In genomic region chr2:23289671-23290070, GRCh38 we compare ENCODE assay signal across 23 cellular contexts.
"Had no signal": no experiment of that assay in that cellular context is flagged by ENCODE, and none has a peak within 500 bp of the region (broad histone marks: within the 10 kb centered on the region; RNA-seq: fewer than 3 reads in every experiment).

No MANE protein-coding gene starts in this region.

- H3K4me3 ChIP-seq: coronary artery had no signal

- H3K36me3 ChIP-seq: brain microvascular endothelial cell had no signal

- ATAC-seq: activated naive CD4-positive, alpha-beta T cell treated with anti-CD3 and anti-CD28 coated beads, Interleukin-2, amount 50 U/mL, for 72 hours; activated T-cell treated with anti-CD3 and anti-CD28 coated beads, Interleukin-2, amount 50 U/mL, for 72 hours had no signal

- DNase-seq: activated CD4-positive, alpha-beta memory T cell treated with anti-CD3 and anti-CD28 coated beads, Interleukin-2, amount 10 ng/mL, durations not matched to agents 7 days and 5 days; activated CD4-positive, alpha-beta T cell treated with anti-CD3 and anti-CD28 coated beads for 1 hour; activated CD4-positive, alpha-beta T cell treated with anti-CD3 and anti-CD28 coated beads for 4 hours; activated CD4-positive, alpha-beta T cell treated with anti-CD3 and anti-CD28 coated beads, Interleukin-2, amount 10 ng/mL, durations not matched to agents 7 days and 5 days; activated CD4-positive, alpha-beta T cell treated with anti-CD3 and anti-CD28 coated beads, Interleukin-2, amount 50 U/mL, for 4 hours; activated CD4-positive, CD25-positive, alpha-beta regulatory T cell; activated CD8-positive, alpha-beta memory T cell treated with anti-CD3 and anti-CD28 coated beads, Interleukin-2, amount 50 U/mL, for 48 hours; activated gamma-delta T cell; activated naive CD4-positive, alpha-beta T cell; activated naive CD4-positive, alpha-beta T cell treated with anti-CD3 and anti-CD28 coated beads, Interleukin-2, amount 10 ng/mL, durations not matched to agents 7 days and 5 days; activated naive CD8-positive, alpha-beta T cell treated with anti-CD3 and anti-CD28 coated beads, Interleukin-2, amount 10 ng/mL, durations not matched to agents 7 days and 5 days; activated T-cell treated with anti-CD3 and anti-CD28 coated beads for 4 hours; activated T-cell treated with anti-CD3 and anti-CD28 coated beads, Interleukin-2, amount 50 U/mL, for 24 hours; activated T-cell treated with anti-CD3 and anti-CD28 coated beads, Interleukin-2, amount 50 U/mL, for 72 hours; brain microvascular endothelial cell; dermis blood vessel endothelial cell; effector CD4-positive, alpha-beta T cell; foreskin fibroblast; head of caudate nucleus; T-helper 2 cell had no signal

- H3K27ac ChIP-seq: brain microvascular endothelial cell, coronary artery, epithelial cell of prostate had no signal

- H3K27me3 ChIP-seq: brain microvascular endothelial cell had no signal
